In the genomic region with DNA sequence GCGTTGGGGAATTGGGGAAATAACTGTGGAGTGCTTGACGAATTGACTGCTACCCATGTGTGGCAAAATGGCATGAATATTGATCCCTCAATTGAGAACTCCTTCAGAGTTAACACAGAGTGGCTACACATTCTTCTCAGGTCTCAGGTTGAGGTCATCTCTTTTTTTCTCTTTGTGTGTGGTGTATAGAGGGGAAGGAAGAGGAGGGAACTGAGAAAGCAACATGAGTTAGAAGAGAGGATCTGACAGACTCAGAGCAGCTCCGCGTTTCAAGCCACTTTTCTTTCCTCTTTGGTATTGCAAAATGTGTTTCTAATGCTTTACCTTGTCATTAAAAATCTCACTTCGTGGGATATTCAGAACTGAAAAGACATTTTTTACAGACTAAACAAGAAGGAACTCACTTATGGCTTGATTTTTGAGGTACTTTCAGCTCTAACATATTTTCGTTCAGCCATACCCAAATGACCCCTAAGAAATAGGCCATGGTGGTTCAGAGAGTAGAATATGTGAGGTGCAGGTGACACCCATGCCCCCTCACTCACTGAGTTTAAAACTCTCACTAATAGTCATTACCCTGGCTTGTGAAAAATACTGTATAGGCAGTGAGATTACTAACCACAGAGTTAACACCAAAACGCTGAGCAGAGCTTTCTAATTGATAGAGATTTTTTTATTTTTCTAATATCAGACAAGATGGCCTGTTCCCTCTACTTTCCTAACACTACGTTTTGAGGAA, we compare ENCODE assay signal across 11 cellular contexts. TPM values are rescaled to one million over a fixed set of nuclear protein-coding genes. Genes with fewer than 3 reads are reported as not detected.
DNase-seq lines count a peak whose midpoint lies in the region; ATAC-seq lines count a peak whose summit lies in the region.
"Had no signal": no experiment of that assay in that cellular context is flagged by ENCODE, and none has a peak within 500 bp of the region (broad histone marks: within the 10 kb centered on the region; RNA-seq: fewer than 3 reads in every experiment).

No MANE protein-coding gene starts in this region.

- H3K9me3 ChIP-seq in CD8-positive, alpha-beta memory T cell (ENCODE audit: low read length): no peaks in the 10 kb centered on the region
- H3K9me3 ChIP-seq: SJSA1 had no signal

- H3K4me1 Mint-ChIP-seq in CD8-positive, alpha-beta memory T cell: peaks cover 69 to 83% (median 81%) of the 10 kb centered on the region in 3 donors
- peaks cover 62% of the 10 kb centered on the region for H3K4me1 Mint-ChIP-seq in activated T-helper 2 cell treated with anti-CD3 and anti-CD28 coated beads, Interferon-gamma antibody, Interleukin-2, Interleukin-4, amounts not matched to agents 10 μg/mL and 5 μg/mL and 100 μg/mL, durations not matched to agents 14 hours and 24 hours and 36 hours (ENCODE audit: low read depth)

- H3K27ac ChIP-seq in CD8-positive, alpha-beta memory T cell (ENCODE audit: low read depth, low read length): peak overlapping the region; percentile 65
- H3K27ac ChIP-seq: coronary artery, SJSA1 had no signal

- no peaks in the 10 kb centered on the region for H3K9me3 Mint-ChIP-seq in CD8-positive, alpha-beta memory T cell
- H3K9me3 Mint-ChIP-seq in activated T-helper 2 cell treated with anti-CD3 and anti-CD28 coated beads, Interferon-gamma antibody, Interleukin-2, Interleukin-4, amounts not matched to agents 10 μg/mL and 5 μg/mL and 100 μg/mL, durations not matched to agents 14 hours and 24 hours and 36 hours: no peaks in the 10 kb centered on the region

- peaks cover 17 to 56% (median 23%) of the 10 kb centered on the region in 3 donors for H3K36me3 Mint-ChIP-seq in CD8-positive, alpha-beta memory T cell
- peaks cover 79% of the 10 kb centered on the region for H3K36me3 Mint-ChIP-seq in activated T-helper 2 cell treated with anti-CD3 and anti-CD28 coated beads, Interferon-gamma antibody, Interleukin-2, Interleukin-4, amounts not matched to agents 10 μg/mL and 5 μg/mL and 100 μg/mL, durations not matched to agents 14 hours and 24 hours and 36 hours (ENCODE audit: low read depth)

- H3K4me3 ChIP-seq in CD8-positive, alpha-beta memory T cell (ENCODE audit: low read length): peak overlapping the region; percentile 17
- H3K4me3 ChIP-seq: coronary artery, SJSA1 had no signal

- intact Hi-C loops in activated T-helper 2 cell treated with anti-CD3 and anti-CD28 coated beads, Interferon-gamma antibody, Interleukin-2, Interleukin-4, amounts not matched to agents 10 μg/mL and 5 μg/mL and 100 μg/mL, durations not matched to agents 14 hours and 24 hours and 36 hours (cut with micrococcal nuclease): loop anchor here (1.0 to 5.0 kb wide), 2 partner anchors 23 to 64 kb away; no protein-coding TSS in a partner anchor

- POLR2A ChIA-PET in CD8-positive, alpha-beta memory T cell (lab: Charles Lee): interaction anchor here (0.6 to 1.8 kb wide), 6 partner anchors 11 to 69 kb away, joined by 3 to 10 read pairs (median 3); no protein-coding TSS in a partner anchor

- DNase-seq in CD8-positive, alpha-beta memory T cell: peak in 3 of 5 donors; percentile 12 to 63 (median 19)
- no peak for DNase-seq in activated T-helper 2 cell treated with anti-CD3 and anti-CD28 coated beads, Interferon-gamma antibody, Interleukin-2, Interleukin-4, amounts not matched to agents 10 μg/mL and 5 μg/mL and 100 μg/mL, durations not matched to agents 14 hours and 24 hours and 36 hours (ENCODE audit: low spot score)
- DNase-seq in pons (ENCODE audit: low spot score) (no peak), NCI-H774 (lab: John Stamatoyannopoulos, UW) (no peak), GF-D8 (lab: John Stamatoyannopoulos, UW) (no peak), left lobe of liver (ENCODE audit: low spot score) (no peak)
- DNase-seq: NCI-H2171 had no signal

- no peaks in the 10 kb centered on the region for H3K36me3 ChIP-seq in CD8-positive, alpha-beta memory T cell (ENCODE audit: insufficient read depth, low read length)
- H3K36me3 ChIP-seq: SJSA1 had no signal

- CTCF ChIA-PET in CD8-positive, alpha-beta memory T cell (lab: Charles Lee): interaction anchor here (1.2 to 3.6 kb wide), 2 partner anchors 27 to 76 kb away, joined by 6 to 19 read pairs; no protein-coding TSS in a partner anchor

- H3K4me3 Mint-ChIP-seq in CD8-positive, alpha-beta memory T cell: peak overlapping the region; percentile 66 to 83 (median 80)
- H3K4me3 Mint-ChIP-seq in activated T-helper 2 cell treated with anti-CD3 and anti-CD28 coated beads, Interferon-gamma antibody, Interleukin-2, Interleukin-4, amounts not matched to agents 10 μg/mL and 5 μg/mL and 100 μg/mL, durations not matched to agents 14 hours and 24 hours and 36 hours (ENCODE audit: low read depth): no peak overlapping the region

- ATAC-seq in GM19372 (IDR thresholded peaks at IDR 0.05; ENCODE audit: low read depth, unreplicated experiment) (peak; percentile 95), HG03095 (IDR thresholded peaks at IDR 0.05; ENCODE audit: unreplicated experiment) (peak; percentile 94), left lobe of liver (no peak)

- H3K27ac Mint-ChIP-seq in CD8-positive, alpha-beta memory T cell: peak overlapping the region; percentile 85 to 98 (median 95)
- H3K27ac Mint-ChIP-seq in activated T-helper 2 cell treated with anti-CD3 and anti-CD28 coated beads, Interferon-gamma antibody, Interleukin-2, Interleukin-4, amounts not matched to agents 10 μg/mL and 5 μg/mL and 100 μg/mL, durations not matched to agents 14 hours and 24 hours and 36 hours: peak overlapping the region; percentile 71

- no peaks in the 10 kb centered on the region for H3K27me3 Mint-ChIP-seq in CD8-positive, alpha-beta memory T cell
- no peaks in the 10 kb centered on the region for H3K27me3 Mint-ChIP-seq in activated T-helper 2 cell treated with anti-CD3 and anti-CD28 coated beads, Interferon-gamma antibody, Interleukin-2, Interleukin-4, amounts not matched to agents 10 μg/mL and 5 μg/mL and 100 μg/mL, durations not matched to agents 14 hours and 24 hours and 36 hours (ENCODE audit: low read depth)

- H3K4me1 ChIP-seq in CD8-positive, alpha-beta memory T cell (ENCODE audit: insufficient read depth, low read length): peaks cover 42% of the 10 kb centered on the region
- H3K4me1 ChIP-seq: SJSA1 had no signal

- H3K27me3 ChIP-seq in CD8-positive, alpha-beta memory T cell (ENCODE audit: insufficient read depth, low read length, poor library complexity, severe bottlenecking): no peaks in the 10 kb centered on the region

RNA-seq across cellular contexts. Expression of a gene that starts 22.5 kb away (rescaled TPM):
- total RNA-seq in CD8-positive, alpha-beta memory T cell: 10 to 100 TPM; 53.0 to 54.7 TPM
- polyA plus RNA-seq in CD8-positive, alpha-beta memory T cell: 88.2 TPM
- total RNA-seq in activated T-helper 2 cell treated with anti-CD3 and anti-CD28 coated beads, Interferon-gamma antibody, Interleukin-2, Interleukin-4, amounts not matched to agents 10 μg/mL and 5 μg/mL and 100 μg/mL, durations not matched to agents 14 hours and 24 hours and 36 hours: 92.2 and 96.9 TPM in 2 replicates
- total RNA-seq in left lobe of liver: 0.98 TPM

Comparison
In these comparisons a context has a peak if more than half of its experiments do, and no peak if none do; other contexts are left out.
1. DNase-seq: peak in CD8-positive, alpha-beta memory T cell (3 of 5); none in activated T-helper 2 cell treated with anti-CD3 and anti-CD28 coated beads, Interferon-gamma antibody, Interleukin-2, Interleukin-4, amounts not matched to agents 10 μg/mL and 5 μg/mL and 100 μg/mL, durations not matched to agents 14 hours and 24 hours and 36 hours (single experiment), pons (single experiment), NCI-H774 (single experiment), GF-D8 (single experiment) and left lobe of liver (single experiment).
2. RNA of a gene that starts 22.5 kb away (total RNA-seq): 92.2 to 96.9 TPM in activated T-helper 2 cell treated with anti-CD3 and anti-CD28 coated beads, Interferon-gamma antibody, Interleukin-2, Interleukin-4, amounts not matched to agents 10 μg/mL and 5 μg/mL and 100 μg/mL, durations not matched to agents 14 hours and 24 hours and 36 hours and 53.0 to 54.7 TPM in CD8-positive, alpha-beta memory T cell; 0.98 TPM in left lobe of liver (single experiment); every median in the first group is over 10 times any median in the second.